ENCODE assay signal across 10 cellular contexts in the genomic region with DNA sequence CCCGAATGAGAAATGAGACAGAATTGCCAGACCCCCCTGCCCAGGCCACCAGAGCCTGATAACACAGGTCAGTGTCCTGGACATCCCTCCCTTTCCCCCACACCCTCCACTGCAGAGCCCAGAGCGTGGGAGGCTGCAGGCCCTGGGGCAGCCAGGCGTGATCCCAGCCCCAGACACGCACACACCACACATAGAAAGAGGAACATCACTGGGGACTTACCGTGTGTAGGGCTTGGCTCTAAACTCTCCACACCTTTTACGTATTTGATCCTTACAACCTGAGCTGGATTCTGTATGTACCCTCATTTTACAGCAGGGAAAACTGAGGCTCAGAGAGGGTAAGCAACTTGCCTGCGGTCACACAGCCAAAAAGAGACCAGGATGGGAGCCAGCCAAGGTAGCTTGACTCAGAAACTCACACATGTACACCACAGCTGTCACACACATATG.
A peak's percentile ranks its signal among the peaks of the same experiment; 100 is the strongest.
DNase-seq lines count a peak whose midpoint lies in the region; ATAC-seq lines count a peak whose summit lies in the region.
"Had no signal": no experiment of that assay in that cellular context is flagged by ENCODE, and none has a peak within 500 bp of the region (broad histone marks: within the 10 kb centered on the region; RNA-seq: fewer than 3 reads in every experiment).

No MANE protein-coding gene starts in this region.

- H3K27ac Mint-ChIP-seq in activated naive CD4-positive, alpha-beta T cell treated with anti-CD3 and anti-CD28 coated beads, Interleukin-2, amount 50 U/mL, for 24 hours, result peak overlapping the region; percentile 51
- peak overlapping the region; percentile 97 for H3K27ac Mint-ChIP-seq in activated naive CD8-positive, alpha-beta T cell

- DNase-seq in activated naive CD4-positive, alpha-beta T cell treated with anti-CD3 and anti-CD28 coated beads, Interleukin-2, amount 50 U/mL, for 16 hours, result no peak
- DNase-seq in NCI-H510A treated with DMSO at 0.1 percent for 48 hours (lab: John Stamatoyannopoulos, UW), result no peak
- no peak for DNase-seq in stimulated activated CD4-positive, alpha-beta T cell treated with anti-CD3 and anti-CD28 coated beads, Interleukin-4, amount 100 ng/mL, for 1 hour
- DNase-seq in globus pallidus (ENCODE audit: low spot score), result no peak
- DNase-seq: mammary epithelial cell, NCI-H187 had no signal

- H3K4me3 Mint-ChIP-seq in activated naive CD4-positive, alpha-beta T cell treated with anti-CD3 and anti-CD28 coated beads, Interleukin-2, amount 50 U/mL, for 24 hours, result peak overlapping the region; percentile 51
- peak overlapping the region; percentile 64 for H3K4me3 Mint-ChIP-seq in activated naive CD8-positive, alpha-beta T cell

- ATAC-seq in HG03521 (IDR thresholded peaks at IDR 0.05; ENCODE audit: unreplicated experiment) (peak; percentile 22), HG03025 (IDR thresholded peaks at IDR 0.05; ENCODE audit: low FRiP score, unreplicated experiment) (no peak)

- H3K27me3 Mint-ChIP-seq in activated naive CD4-positive, alpha-beta T cell treated with anti-CD3 and anti-CD28 coated beads, Interleukin-2, amount 50 U/mL, for 24 hours, result no peaks in the 10 kb centered on the region
- H3K27me3 Mint-ChIP-seq in activated naive CD8-positive, alpha-beta T cell, result no peaks in the 10 kb centered on the region

- H3K4me1 Mint-ChIP-seq in activated naive CD4-positive, alpha-beta T cell treated with anti-CD3 and anti-CD28 coated beads, Interleukin-2, amount 50 U/mL, for 24 hours, result peaks cover 56% of the 10 kb centered on the region
- H3K4me1 Mint-ChIP-seq in activated naive CD8-positive, alpha-beta T cell (ENCODE audit: low read depth), result peaks cover 60% of the 10 kb centered on the region

- peaks cover 11% of the 10 kb centered on the region for H3K36me3 Mint-ChIP-seq in activated naive CD4-positive, alpha-beta T cell treated with anti-CD3 and anti-CD28 coated beads, Interleukin-2, amount 50 U/mL, for 24 hours
- H3K36me3 Mint-ChIP-seq in activated naive CD8-positive, alpha-beta T cell, result peaks cover 5% of the 10 kb centered on the region

- H3K9me3 Mint-ChIP-seq in activated naive CD4-positive, alpha-beta T cell treated with anti-CD3 and anti-CD28 coated beads, Interleukin-2, amount 50 U/mL, for 24 hours, result no peaks in the 10 kb centered on the region
- H3K9me3 Mint-ChIP-seq in activated naive CD8-positive, alpha-beta T cell (ENCODE audit: low read depth), result no peaks in the 10 kb centered on the region
